In genomic region chr21:33578959-33579542, GRCh38 we compare ENCODE assay signal across 11 cellular contexts. TPM values are rescaled to one million over a fixed set of nuclear protein-coding genes. Genes with fewer than 3 reads are reported as not detected.
DNase-seq lines count a peak whose midpoint lies in the region; ATAC-seq and TF ChIP-seq lines count a peak whose summit lies in the region.
"Had no signal": no experiment of that assay in that cellular context is flagged by ENCODE, and none has a peak within 500 bp of the region (broad histone marks: within the 10 kb centered on the region; RNA-seq: fewer than 3 reads in every experiment).

No MANE protein-coding gene starts in this region.

- H3K36me3 ChIP-seq in CD4-positive, alpha-beta memory T cell (ENCODE audit: insufficient read depth, low read length) = peaks cover 18% of the 10 kb centered on the region
- H3K36me3 ChIP-seq in HCT116 (ENCODE audit: control insufficient read depth in 1 of 2, insufficient read depth in 2 of 2, low read length in 2 of 2) (peaks cover 46 to 53% of the 10 kb centered on the region in 2 experiments), upper lobe of right lung (peaks cover 49% of the 10 kb centered on the region), upper lobe of left lung (peaks cover 15 to 43% (median 28%) of the 10 kb centered on the region in 4 donors)

- no peak for DNase-seq in CD4-positive, alpha-beta memory T cell
- no peak for DNase-seq in HCT116 (ENCODE audit: low read depth, low spot score)
- no peak for DNase-seq in activated CD8-positive, alpha-beta T cell treated with anti-CD3 and anti-CD28 coated beads for 36 hours
- peak; percentile 39 for DNase-seq in kidney tubule cell (ENCODE audit: low spot score)
- DNase-seq in upper lobe of right lung = no peak
- no peak for DNase-seq in upper lobe of left lung
- no peak for DNase-seq in posterior cingulate gyrus
- no peak for DNase-seq in islet precursor cell
- DNase-seq: central memory CD4-positive, alpha-beta T cell; kidney glomerular epithelial cell; MG63 had no signal

- intact Hi-C loops in CD4-positive, alpha-beta memory T cell (cut with micrococcal nuclease) = no loop called here
- intact Hi-C loops in HCT116 (cut with micrococcal nuclease) (no loop called here), upper lobe of right lung (cut with DNase I) (no loop called here), posterior cingulate gyrus (cut with DNase I) (no loop called here)
- intact Hi-C loops in activated CD8-positive, alpha-beta T cell treated with anti-CD3 and anti-CD28 coated beads for 36 hours (cut with micrococcal nuclease) = no loop called here

- no peak overlapping the region for H3K4me3 ChIP-seq in CD4-positive, alpha-beta memory T cell (ENCODE audit: low read length in 2 of 2)
- H3K4me3 ChIP-seq in HCT116 (replicated peaks in 1 of 2; ENCODE audit: low read depth in 1 of 2, low read length in 2 of 2) = no peak overlapping the region
- H3K4me3 ChIP-seq in upper lobe of right lung = no peak overlapping the region
- no peak overlapping the region for H3K4me3 ChIP-seq in upper lobe of left lung
- H3K4me3 ChIP-seq: MG63 had no signal

- peaks cover 18 to 41% of the 10 kb centered on the region in 2 donors for H3K36me3 Mint-ChIP-seq in CD4-positive, alpha-beta memory T cell
- H3K36me3 Mint-ChIP-seq in activated CD8-positive, alpha-beta T cell treated with anti-CD3 and anti-CD28 coated beads for 36 hours (ENCODE audit: low read depth) = peaks cover 31% of the 10 kb centered on the region

- peak overlapping the region in 4 of 7 donors; percentile 20 to 37 (median 32) for H3K27ac Mint-ChIP-seq in CD4-positive, alpha-beta memory T cell
- peak overlapping the region; percentile 78 for H3K27ac Mint-ChIP-seq in activated CD8-positive, alpha-beta T cell treated with anti-CD3 and anti-CD28 coated beads for 36 hours

- no peaks in the 10 kb centered on the region for H3K27me3 ChIP-seq in CD4-positive, alpha-beta memory T cell (ENCODE audit: insufficient read depth, low read length)
- H3K27me3 ChIP-seq in HCT116 (ENCODE audit: insufficient read depth, low read length) (no peaks in the 10 kb centered on the region), upper lobe of right lung (no peaks in the 10 kb centered on the region), upper lobe of left lung (no peaks in the 10 kb centered on the region)
- H3K27me3 ChIP-seq: MG63 had no signal

- no peak overlapping the region for H2AFZ ChIP-seq in HCT116 (ENCODE audit: low read depth, low read length, poor library complexity, severe bottlenecking)

- CTCF ChIA-PET in CD4-positive, alpha-beta memory T cell (lab: Charles Lee; ENCODE audit: partially characterized antibody) = interaction anchor here (0.6 kb wide), 1 partner anchor 25 kb away, joined by 3 read pairs; no protein-coding TSS in a partner anchor
- CTCF ChIA-PET in HCT116 (lab: Charles Lee) = interaction anchor here (1.5 kb wide), 1 partner anchor 27 kb away, joined by 6 read pairs; no protein-coding TSS in a partner anchor
- CTCF ChIA-PET in activated CD8-positive, alpha-beta T cell treated with anti-CD3 and anti-CD28 coated beads for 36 hours (lab: Charles Lee) = interaction anchor here (0.9 to 7.4 kb wide), 3 partner anchors 10 to 27 kb away, joined by 3 to 38 read pairs (median 3); partner anchors contain the start of gene DONSON

- H3K27me3 Mint-ChIP-seq in CD4-positive, alpha-beta memory T cell = no peaks in the 10 kb centered on the region
- H3K27me3 Mint-ChIP-seq in activated CD8-positive, alpha-beta T cell treated with anti-CD3 and anti-CD28 coated beads for 36 hours = no peaks in the 10 kb centered on the region

- H3K27ac ChIP-seq in CD4-positive, alpha-beta memory T cell (ENCODE audit: low read depth, low read length) = no peak overlapping the region
- H3K27ac ChIP-seq in HCT116 (ENCODE audit: low read depth, low read length) (peak overlapping the region; percentile 55; the same call in 1 of the 2 replicates), upper lobe of right lung (no peak overlapping the region), upper lobe of left lung (peak overlapping the region in 2 of 4 donors; percentile 51 to 54)

- TF ChIP-seq EP300 in upper lobe of left lung (IDR thresholded peaks at IDR 0.05) = no peak

- no TSS peak for BruUV-seq in HCT116 (replicated peaks; lab: Mats Ljungman, UMichigan)

- no peaks in the 10 kb centered on the region for H3K9me2 ChIP-seq in HCT116 (ENCODE audit: insufficient read depth)

- H3K4me1 ChIP-seq in CD4-positive, alpha-beta memory T cell (ENCODE audit: insufficient read depth, low read length) = no peaks in the 10 kb centered on the region
- H3K4me1 ChIP-seq in HCT116 (ENCODE audit: control insufficient read depth in 1 of 2, insufficient read depth in 2 of 2, low read length in 2 of 2) (peaks cover 0 to 4% of the 10 kb centered on the region in 2 experiments; a peak in 1 of 4 replicates), upper lobe of right lung (no peaks in the 10 kb centered on the region), upper lobe of left lung (peaks cover 0 to 12% (median 3%) of the 10 kb centered on the region in 4 donors)

- POLR2A ChIA-PET in CD4-positive, alpha-beta memory T cell (lab: Charles Lee; ENCODE audit: partially characterized antibody) = interaction anchor here (1.6 to 1.7 kb wide), 2 partner anchors 10 to 36 kb away, joined by 3 to 13 read pairs; partner anchors contain the start of gene DONSON
- POLR2A ChIA-PET in HCT116 (lab: Charles Lee) = interaction anchor here (0.7 kb wide), 1 partner anchor 9 kb away, joined by 3 read pairs; the partner anchor contains the start of gene DONSON
- POLR2A ChIA-PET in activated CD8-positive, alpha-beta T cell treated with anti-CD3 and anti-CD28 coated beads for 36 hours (lab: Charles Lee) = interaction anchor here (0.9 to 1.7 kb wide), 3 partner anchors 9 to 34 kb away, joined by 3 to 5 read pairs (median 5); no protein-coding TSS in a partner anchor

- RAD21 ChIA-PET in HCT116 (lab: Charles Lee; ENCODE audit: low non-redundant PET in 1 of 2, low total read pairs in 2 of 2, uncharacterized antibody in 2 of 2, unreplicated experiment in 2 of 2) = no interaction called here

- no peaks in the 10 kb centered on the region for H3K9me3 ChIP-seq in CD4-positive, alpha-beta memory T cell (ENCODE audit: control insufficient read depth in 1 of 2, low read length in 2 of 2)
- no peaks in the 10 kb centered on the region for H3K9me3 ChIP-seq in HCT116 (ENCODE audit: control insufficient read depth in 1 of 2, insufficient read depth in 1 of 2, low read depth in 1 of 2, low read length in 2 of 2)
- no peaks in the 10 kb centered on the region for H3K9me3 ChIP-seq in upper lobe of right lung
- no peaks in the 10 kb centered on the region for H3K9me3 ChIP-seq in upper lobe of left lung
- H3K9me3 ChIP-seq: MG63 had no signal

- TF ChIP-seq RAD21 in HCT116 (IDR thresholded peaks at IDR 0.05; ENCODE audit: low read depth) = no peak

- WGBS in upper lobe of left lung, 2 donors = 81 to 90% methylated on average over 7 of the region's 7 CpGs

- peaks cover 35% of the 10 kb centered on the region for H3K79me2 ChIP-seq in HCT116 (ENCODE audit: insufficient read depth, low read length)

- H4K20me1 ChIP-seq in HCT116 (ENCODE audit: insufficient read depth) = peaks cover 8% of the 10 kb centered on the region; the same call in 1 of the 2 replicates

- H3K4me1 Mint-ChIP-seq in CD4-positive, alpha-beta memory T cell = peaks cover 0 to 7% (median 1%) of the 10 kb centered on the region in 4 donors
- peaks cover 11% of the 10 kb centered on the region for H3K4me1 Mint-ChIP-seq in activated CD8-positive, alpha-beta T cell treated with anti-CD3 and anti-CD28 coated beads for 36 hours (ENCODE audit: low read depth)

- no peak overlapping the region for H3K9ac ChIP-seq in HCT116 (ENCODE audit: low read length)

- TF ChIP-seq CTCF in HCT116 (IDR thresholded peaks at IDR 0.05 in 2 of 3, conservative IDR thresholded peaks at IDR 0.05 in 1 of 3; ENCODE audit: borderline replicate concordance in 1 of 3, insufficient read depth in 1 of 3, low read depth in 2 of 3, low read length in 2 of 3) = no peak
- no peak for TF ChIP-seq CTCF in activated CD8-positive, alpha-beta T cell treated with anti-CD3 and anti-CD28 coated beads for 36 hours (IDR thresholded peaks at IDR 0.05)
- TF ChIP-seq CTCF in upper lobe of right lung (IDR thresholded peaks at IDR 0.05) = no peak
- no peak for TF ChIP-seq CTCF in upper lobe of left lung (IDR thresholded peaks at IDR 0.05)

- no peaks in the 10 kb centered on the region for H3K9me3 Mint-ChIP-seq in CD4-positive, alpha-beta memory T cell
- H3K9me3 Mint-ChIP-seq in activated CD8-positive, alpha-beta T cell treated with anti-CD3 and anti-CD28 coated beads for 36 hours = no peaks in the 10 kb centered on the region

- no peak overlapping the region for H3K4me2 ChIP-seq in HCT116 (ENCODE audit: low read length)

- TF ChIP-seq POLR2A in HCT116 (IDR thresholded peaks at IDR 0.05; ENCODE audit: borderline replicate concordance, extremely low read depth, insufficient read depth, insufficient read length) (no peak), upper lobe of left lung (IDR thresholded peaks at IDR 0.05) (no peak)

- H3K4me3 Mint-ChIP-seq in CD4-positive, alpha-beta memory T cell = no peak overlapping the region
- H3K4me3 Mint-ChIP-seq in activated CD8-positive, alpha-beta T cell treated with anti-CD3 and anti-CD28 coated beads for 36 hours = no peak overlapping the region

- peak; percentile 33; the same call in 1 of the 2 replicates for ATAC-seq in HCT116
- ATAC-seq in activated CD8-positive, alpha-beta T cell treated with anti-CD3 and anti-CD28 coated beads for 36 hours = no peak
- no peak for ATAC-seq in upper lobe of right lung
- no peak for ATAC-seq in upper lobe of left lung (ENCODE audit: low FRiP score in 2 of 2)

RNA-seq across cellular contexts. Expression of gene DONSON, which starts 9.4 kb away (rescaled TPM):
- 10 to 100 TPM; 11.0 to 13.7 TPM for total RNA-seq in CD4-positive, alpha-beta memory T cell
- 1 to 10 TPM; 2.2 to 4.0 TPM for polyA plus RNA-seq in CD4-positive, alpha-beta memory T cell
- total RNA-seq in HCT116 (2021; ENCODE audit: unreplicated experiment) (31.7 TPM), upper lobe of right lung (4.4 TPM), upper lobe of left lung (10 to 100 TPM in 2 of 6 donors, 1 to 10 TPM in 4; 4.3 to 19.2 (median 6.3) TPM)
- 19.4 and 22.6 TPM in 2 replicates for polyA plus RNA-seq in HCT116 (2012)
- total RNA-seq in activated CD8-positive, alpha-beta T cell treated with anti-CD3 and anti-CD28 coated beads for 36 hours = 10 to 100 TPM; 36.8 to 41.5 TPM

RNA-seq across cellular contexts. Expression of gene SON, which starts 36.2 kb away (rescaled TPM):
- 100 to 1,000 TPM; 436 to 454 TPM for total RNA-seq in CD4-positive, alpha-beta memory T cell
- polyA plus RNA-seq in CD4-positive, alpha-beta memory T cell = 100 to 1,000 TPM; 314 to 639 TPM
- total RNA-seq in HCT116 (2021; ENCODE audit: unreplicated experiment) (195 TPM), upper lobe of right lung (320 TPM), upper lobe of left lung (1,000 to 10,000 TPM in 1 of 6 donors, 100 to 1,000 TPM in 5; 236 to 1,038 (median 307) TPM)
- polyA plus RNA-seq in HCT116 (2012) = 67.4 and 76.5 TPM in 2 replicates
- total RNA-seq in activated CD8-positive, alpha-beta T cell treated with anti-CD3 and anti-CD28 coated beads for 36 hours = 100 to 1,000 TPM; 267 to 276 TPM

RNA-seq across cellular contexts. Expression of gene GART, which starts 37.1 kb away (rescaled TPM):
- total RNA-seq in CD4-positive, alpha-beta memory T cell = 10 to 100 TPM; 75.4 to 85.1 TPM
- polyA plus RNA-seq in CD4-positive, alpha-beta memory T cell = 10 to 100 TPM; 56.1 to 57.7 TPM
- total RNA-seq in HCT116 (2021; ENCODE audit: unreplicated experiment) (241 TPM), upper lobe of right lung (55.8 TPM), upper lobe of left lung (10 to 100 TPM; 55.9 to 89.8 (median 64.3) TPM)
- polyA plus RNA-seq in HCT116 (2012) = 93.2 and 108 TPM in 2 replicates
- total RNA-seq in activated CD8-positive, alpha-beta T cell treated with anti-CD3 and anti-CD28 coated beads for 36 hours = 100 to 1,000 TPM; 224 to 232 TPM
